8 cellular contexts compared by ENCODE assay signal in the genomic region with DNA sequence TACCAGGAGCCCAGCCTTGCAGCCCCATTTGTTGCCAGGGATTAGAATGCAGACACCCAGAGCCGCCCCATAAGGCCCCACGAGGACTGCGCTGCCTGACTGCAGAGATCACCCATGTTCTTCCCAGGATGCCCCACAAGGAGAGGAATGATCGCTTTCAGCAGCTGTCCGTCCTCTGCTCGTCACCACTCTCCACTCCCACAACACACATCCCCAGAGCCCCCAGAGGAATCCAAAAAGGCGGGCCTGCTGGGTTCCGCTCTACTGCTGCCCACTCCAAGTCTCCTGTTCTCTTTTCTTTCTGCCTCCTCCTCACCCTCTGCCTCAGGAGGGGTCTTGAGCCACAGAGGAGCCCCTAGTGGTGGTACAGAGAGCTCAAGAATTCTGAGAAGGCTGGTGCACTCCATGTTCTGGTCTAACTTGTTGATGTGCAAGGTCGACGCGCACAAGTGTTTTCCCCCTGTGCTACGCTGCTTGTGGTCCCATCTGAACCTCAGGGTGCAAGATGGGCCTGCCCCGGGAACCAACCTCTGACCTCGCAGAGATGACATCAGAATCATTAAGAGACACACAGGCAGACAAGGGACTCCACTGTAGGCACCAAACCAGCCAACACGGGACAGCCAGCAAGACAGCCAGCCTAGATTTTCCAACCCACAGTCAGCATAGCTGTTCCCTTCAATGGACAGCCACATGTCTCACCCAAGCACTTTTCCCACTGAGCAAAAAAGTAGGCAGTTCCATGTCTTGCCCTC. TPM values are rescaled to one million over a fixed set of nuclear protein-coding genes. Genes with fewer than 3 reads are reported as not detected.
DNase-seq lines count a peak whose midpoint lies in the region; ATAC-seq and TF ChIP-seq lines count a peak whose summit lies in the region.

No MANE protein-coding gene starts in this region.

- intact Hi-C loops in thyroid gland (cut with DNase I), result no loop called here

- H3K4me3 ChIP-seq in astrocyte of the cerebellum (ENCODE audit: low read depth, low read length) (no peak overlapping the region), kidney epithelial cell (ENCODE audit: low read depth, low read length) (no peak overlapping the region), thyroid gland (replicated peaks in 1 of 3) (no peak overlapping the region)

- H3K9me3 Mint-ChIP-seq in T-helper 2 cell treated with Interferon-gamma antibody and Interleukin-4, amounts not matched to agents 5 μg/mL and 100 μg/mL, for 36 hours, result no peaks in the 10 kb centered on the region

- in situ Hi-C loops in astrocyte of the cerebellum (cut with HindIII; ENCODE audit: low sequenced_read_pairs), result no loop called here

- H3K27me3 ChIP-seq in kidney epithelial cell (ENCODE audit: control insufficient read depth, insufficient read depth, low read length), result no peaks in the 10 kb centered on the region
- no peaks in the 10 kb centered on the region for H3K27me3 ChIP-seq in thyroid gland

- H3K36me3 ChIP-seq in kidney epithelial cell (ENCODE audit: control insufficient read depth, insufficient read depth, low read length) (no peaks in the 10 kb centered on the region), thyroid gland (no peaks in the 10 kb centered on the region)

- peaks cover 57% of the 10 kb centered on the region for H3K4me1 Mint-ChIP-seq in T-helper 2 cell treated with Interferon-gamma antibody and Interleukin-4, amounts not matched to agents 5 μg/mL and 100 μg/mL, for 36 hours (ENCODE audit: low read depth)

- TF ChIP-seq CTCF in astrocyte of the cerebellum (IDR thresholded peaks at IDR 0.05; ENCODE audit: low read depth, low read length, missing control alignments), result peak; percentile 60
- peak; percentile 44 for TF ChIP-seq CTCF in kidney epithelial cell (IDR thresholded peaks at IDR 0.05; ENCODE audit: insufficient read depth, low read length, poor library complexity, severe bottlenecking)
- peak in 3 of 6 experiments; percentile 7 to 20 (median 11) for TF ChIP-seq CTCF in thyroid gland (IDR thresholded peaks at IDR 0.05)

- peaks cover 86 to 100% of the 10 kb centered on the region in 2 donors for H3K4me1 ChIP-seq in thyroid gland

- TF ChIP-seq POLR2A in thyroid gland (IDR thresholded peaks at IDR 0.05) (no peak), GM18505 (IDR thresholded peaks at IDR 0.05; ENCODE audit: borderline replicate concordance, extremely low read depth, insufficient read depth, insufficient read length) (no peak)

- no peaks in the 10 kb centered on the region for H3K9me3 ChIP-seq in thyroid gland

- ATAC-seq in GM18520 (IDR thresholded peaks at IDR 0.05; ENCODE audit: unreplicated experiment) (no peak), GM21528 (IDR thresholded peaks at IDR 0.05; ENCODE audit: low FRiP score, unreplicated experiment) (no peak), GM18505 (IDR thresholded peaks at IDR 0.05; ENCODE audit: unreplicated experiment) (no peak)

- H3K36me3 Mint-ChIP-seq in T-helper 2 cell treated with Interferon-gamma antibody and Interleukin-4, amounts not matched to agents 5 μg/mL and 100 μg/mL, for 36 hours (ENCODE audit: low read depth), result peaks cover 11% of the 10 kb centered on the region

- DNase-seq in T-helper 2 cell treated with Interferon-gamma antibody and Interleukin-4, amounts not matched to agents 5 μg/mL and 100 μg/mL, for 36 hours (ENCODE audit: low spot score), result no peak
- DNase-seq in T-helper 2 cell (no peak), astrocyte of the cerebellum (ENCODE audit: low read depth) (no peak), kidney epithelial cell (ENCODE audit: low read depth) (no peak), thyroid gland (no peak)

- WGBS in thyroid gland, 2 donors, result 62 to 66% methylated on average over 13 to 15 of the region's 15 CpGs

- no peaks in the 10 kb centered on the region for H3K27me3 Mint-ChIP-seq in T-helper 2 cell treated with Interferon-gamma antibody and Interleukin-4, amounts not matched to agents 5 μg/mL and 100 μg/mL, for 36 hours (ENCODE audit: low read depth)

- H3K27ac ChIP-seq in thyroid gland, result peak overlapping the region; percentile 96

- peak overlapping the region; percentile 22 for H3K27ac Mint-ChIP-seq in T-helper 2 cell treated with Interferon-gamma antibody and Interleukin-4, amounts not matched to agents 5 μg/mL and 100 μg/mL, for 36 hours

- H3K4me3 Mint-ChIP-seq in T-helper 2 cell treated with Interferon-gamma antibody and Interleukin-4, amounts not matched to agents 5 μg/mL and 100 μg/mL, for 36 hours, result no peak overlapping the region

RNA-seq across cellular contexts. Expression of a gene that starts 30.0 kb away (rescaled TPM):
- total RNA-seq in kidney epithelial cell (88.1 and 94.3 TPM in 2 replicates), thyroid gland (10 to 100 TPM; 61.7 to 95.5 (median 82.7) TPM)

RNA-seq across cellular contexts. Expression of a gene that starts 34.6 kb away (rescaled TPM):
- total RNA-seq in kidney epithelial cell, result 4,934 and 7,044 TPM in 2 replicates
- total RNA-seq in thyroid gland, result 1,000 to 10,000 TPM; 1,176 to 3,070 (median 2,431) TPM

RNA-seq across cellular contexts. Expression of a gene that starts 41.0 kb away (rescaled TPM):
- 78.4 and 84.8 TPM in 2 replicates for total RNA-seq in kidney epithelial cell
- 100 to 1,000 TPM in 1 of 4 donors, 10 to 100 TPM in 3; 44.6 to 111 (median 73.6) TPM for total RNA-seq in thyroid gland

RNA-seq across cellular contexts. Expression of a gene that starts 56.2 kb away (rescaled TPM):
- total RNA-seq in kidney epithelial cell, result under 0.01 TPM in 2 replicates
- under 1 TPM; under 0.01 TPM for total RNA-seq in thyroid gland

RNA-seq across cellular contexts. Expression of a gene that starts 57.5 kb away (rescaled TPM):
- total RNA-seq in kidney epithelial cell, result under 0.01 TPM in 1 of 2 replicates, not detected in the other
- total RNA-seq in thyroid gland, result under 1 TPM; under 0.01 TPM
